ENCODE assay signal across 22 cellular contexts in the genomic region with DNA sequence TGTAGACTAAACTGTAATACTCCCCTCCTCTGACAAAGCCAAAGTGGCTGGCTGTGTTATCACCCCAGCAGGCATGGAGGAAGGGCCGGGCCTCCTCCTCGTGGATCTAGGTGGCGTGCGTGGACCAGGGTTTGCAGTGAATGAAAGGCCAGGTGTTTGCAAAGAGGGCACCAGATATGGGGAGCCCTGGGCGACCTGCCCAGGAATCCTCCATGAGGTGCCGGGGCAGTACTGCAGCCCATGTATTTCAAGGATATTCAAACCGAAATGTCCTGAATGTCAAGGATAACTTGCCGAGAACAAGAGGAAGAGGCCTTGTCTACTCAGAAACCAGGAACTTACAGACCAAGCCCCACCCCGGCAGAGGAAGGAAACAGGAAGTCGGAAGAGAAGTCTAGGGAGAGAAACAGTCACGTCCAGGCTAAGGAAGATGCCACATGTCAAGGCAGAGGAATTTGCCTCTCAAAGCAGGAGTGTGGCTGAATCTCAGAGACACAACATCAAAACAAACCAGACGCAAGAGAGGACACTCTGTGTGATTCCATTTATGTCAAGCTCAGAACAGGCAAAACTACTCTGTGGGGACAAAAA. TPM values are rescaled to one million over a fixed set of nuclear protein-coding genes. Genes with fewer than 3 reads are reported as not detected.
DNase-seq lines count a peak whose midpoint lies in the region; ATAC-seq and TF ChIP-seq lines count a peak whose summit lies in the region.
"Had no signal": no experiment of that assay in that cellular context is flagged by ENCODE, and none has a peak within 500 bp of the region (broad histone marks: within the 10 kb centered on the region; RNA-seq: fewer than 3 reads in every experiment).

No MANE protein-coding gene starts in this region.

- H3K27me3 ChIP-seq in left lung, result no peaks in the 10 kb centered on the region
- H3K27me3 ChIP-seq: BE2C, heart left ventricle had no signal

- no peak for TF ChIP-seq CTCF in left lung (IDR thresholded peaks at IDR 0.05)

- H3K27ac ChIP-seq in left lung, result peak overlapping the region in 1 of 2 donors; percentile 39
- H3K27ac ChIP-seq: 22Rv1 had no signal

- no peaks in the 10 kb centered on the region for H3K9me3 ChIP-seq in left lung
- H3K9me3 ChIP-seq: BE2C, heart left ventricle had no signal

- no peak overlapping the region for H3K4me3 ChIP-seq in left lung
- H3K4me3 ChIP-seq: heart left ventricle had no signal

- H3K36me3 ChIP-seq in left lung, result no peaks in the 10 kb centered on the region
- H3K36me3 ChIP-seq: BE2C, heart left ventricle had no signal

- peaks cover 0 to 4% of the 10 kb centered on the region in 2 donors for H3K4me1 ChIP-seq in left lung
- H3K4me1 ChIP-seq: BE2C had no signal

- peak; percentile 38 for ATAC-seq in left lung
- ATAC-seq: activated T-cell treated with anti-CD3 and anti-CD28 coated beads, Interleukin-2, amount 50 U/mL, for 4 hours had no signal

- DNase-seq in DMS 273 (lab: John Stamatoyannopoulos, UW; ENCODE audit: unreplicated experiment) (peak; percentile 20), DMS 273 treated with DMSO at 0.1 percent for 48 hours (lab: John Stamatoyannopoulos, UW) (no peak), GF-D8 (lab: John Stamatoyannopoulos, UW) (peak; percentile 5), SKM-1 treated with dmso at 0.1 percent for 144 hours (lab: John Stamatoyannopoulos, UW; ENCODE audit: unreplicated experiment) (peak; percentile 80), left lung (no peak), OCI-M1 (lab: John Stamatoyannopoulos, UW) (no peak), NCI-H526 (lab: John Stamatoyannopoulos, UW) (no peak), nucleus accumbens (lab: John Stamatoyannopoulos, UW) (no peak)
- DNase-seq: activated CD4-positive, alpha-beta T cell treated with anti-CD3 and anti-CD28 coated beads, Interleukin-2, amount 50 U/mL, for 1 hour; activated T-cell treated with anti-CD3 and anti-CD28 coated beads, Interleukin-2, amount 50 U/mL, for 4 hours; BE2C; heart left ventricle; mesendoderm; NCI-H1092; NCI-H82; SHP77; stimulated activated CD4-positive, alpha-beta T cell treated with anti-CD3 and anti-CD28 coated beads, Interleukin-15, amount 100 ng/mL, for 24 hours; stimulated activated naive CD4-positive, alpha-beta T cell treated with Interleukin-2 at 50 U/mL for 16 hours; T1000 had no signal

- intact Hi-C loops in left lung (cut with DNase I), result no loop called here

RNA-seq across cellular contexts. Expression of a gene that starts 13.7 kb away (rescaled TPM):
- 10 to 100 TPM in 1 of 2 donors, 1 to 10 TPM in 1; 9.4 to 18.0 TPM for total RNA-seq in left lung

RNA-seq across cellular contexts. Expression of a gene that starts 28.7 kb away (rescaled TPM):
- total RNA-seq in left lung, result under 1 TPM; 0.17 to 0.39 TPM
- total RNA-seq: activated T-cell treated with anti-CD3 and anti-CD28 coated beads, Interleukin-2, amount 50 U/mL, for 4 hours; renal cortical epithelial cell; ureter had no signal

RNA-seq across cellular contexts. Expression of a gene that starts 40.4 kb away (rescaled TPM):
- total RNA-seq in left lung, result 1 to 10 TPM; 6.4 to 6.6 TPM

Comparison
In these comparisons a context has a peak if more than half of its experiments do, and no peak if none do; other contexts are left out.
1. DNase-seq: peak in DMS 273 (single experiment), GF-D8 (single experiment) and SKM-1 treated with dmso at 0.1 percent for 144 hours (single experiment); none in DMS 273 treated with DMSO at 0.1 percent for 48 hours (single experiment), left lung (0 of 2), OCI-M1 (single experiment), NCI-H526 (0 of 2) and nucleus accumbens (0 of 56).